ENCODE assay signal across 1 cellular context in the genomic region with DNA sequence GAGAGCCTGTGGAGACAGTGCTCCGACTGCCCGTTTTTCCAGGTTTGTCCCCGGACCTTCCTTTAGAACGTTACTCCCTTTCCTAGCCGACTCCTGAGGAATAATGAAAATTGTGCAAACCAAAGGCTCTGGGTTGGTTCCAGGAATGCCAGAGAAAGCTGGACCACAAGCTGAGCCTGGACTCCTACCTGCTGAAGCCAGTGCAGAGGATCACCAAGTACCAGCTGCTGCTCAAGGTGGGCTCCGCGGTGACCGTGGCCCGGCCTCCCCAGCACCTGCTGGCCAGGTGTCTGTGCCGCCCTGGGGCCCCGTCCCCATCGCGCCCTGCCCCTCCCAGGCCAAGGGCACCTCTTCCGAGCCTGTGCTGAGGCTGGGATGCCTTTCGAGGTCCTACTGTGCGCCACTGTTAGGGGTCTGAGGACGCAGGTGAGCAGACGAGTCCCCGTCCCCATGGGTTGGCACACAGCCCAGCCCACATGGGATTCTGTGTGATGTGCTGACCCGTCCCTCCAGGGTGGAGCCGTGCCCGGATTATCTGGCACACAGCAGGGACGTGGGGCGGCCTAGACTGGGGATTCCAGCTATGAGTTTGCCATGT.
TF ChIP-seq lines count a peak whose summit lies in the region.

No MANE protein-coding gene starts in this region.

TF ChIP-seq in IMR-90, 13 proteins besides CTCF, POLR2A, EP300 and RAD21:
- TF ChIP-seq USF2 (IDR thresholded peaks at IDR 0.05; ENCODE audit: low read depth, low read length) (no peak), RCOR1 (IDR thresholded peaks at IDR 0.05; ENCODE audit: insufficient replicate concordance, low read length) (no peak), FOS (IDR thresholded peaks at IDR 0.05; ENCODE audit: low read depth, low read length) (no peak), NFE2L2 (IDR thresholded peaks at IDR 0.05; ENCODE audit: low read depth, low read length) (no peak), CHD1 (IDR thresholded peaks at IDR 0.05; ENCODE audit: low read depth, low read length) (no peak), BHLHE40 (IDR thresholded peaks at IDR 0.05; ENCODE audit: low read depth, low read length) (no peak), MAZ (IDR thresholded peaks at IDR 0.05; ENCODE audit: borderline replicate concordance, low read depth, low read length) (no peak), MXI1 (IDR thresholded peaks at IDR 0.05; ENCODE audit: borderline replicate concordance, low read depth, low read length) (no peak), CEBPB (IDR thresholded peaks at IDR 0.05; ENCODE audit: low read depth, low read length) (no peak), MAFK (IDR thresholded peaks at IDR 0.05; ENCODE audit: low read depth, low read length) (no peak), RFX5 (IDR thresholded peaks at IDR 0.05; ENCODE audit: low read depth, low read length) (no peak), SMC3 (IDR thresholded peaks at IDR 0.05; ENCODE audit: low read depth, low read length) (no peak)
- TF ChIP-seq, protein P1, sequence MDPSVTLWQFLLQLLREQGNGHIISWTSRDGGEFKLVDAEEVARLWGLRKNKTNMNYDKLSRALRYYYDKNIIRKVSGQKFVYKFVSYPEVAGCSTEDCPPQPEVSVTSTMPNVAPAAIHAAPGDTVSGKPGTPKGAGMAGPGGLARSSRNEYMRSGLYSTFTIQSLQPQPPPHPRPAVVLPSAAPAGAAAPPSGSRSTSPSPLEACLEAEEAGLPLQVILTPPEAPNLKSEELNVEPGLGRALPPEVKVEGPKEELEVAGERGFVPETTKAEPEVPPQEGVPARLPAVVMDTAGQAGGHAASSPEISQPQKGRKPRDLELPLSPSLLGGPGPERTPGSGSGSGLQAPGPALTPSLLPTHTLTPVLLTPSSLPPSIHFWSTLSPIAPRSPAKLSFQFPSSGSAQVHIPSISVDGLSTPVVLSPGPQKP (IDR thresholded peaks at IDR 0.05; ENCODE audit: borderline replicate concordance, low read depth, low read length), result no peak
